11 cellular contexts compared by ENCODE assay signal in the genomic region with DNA sequence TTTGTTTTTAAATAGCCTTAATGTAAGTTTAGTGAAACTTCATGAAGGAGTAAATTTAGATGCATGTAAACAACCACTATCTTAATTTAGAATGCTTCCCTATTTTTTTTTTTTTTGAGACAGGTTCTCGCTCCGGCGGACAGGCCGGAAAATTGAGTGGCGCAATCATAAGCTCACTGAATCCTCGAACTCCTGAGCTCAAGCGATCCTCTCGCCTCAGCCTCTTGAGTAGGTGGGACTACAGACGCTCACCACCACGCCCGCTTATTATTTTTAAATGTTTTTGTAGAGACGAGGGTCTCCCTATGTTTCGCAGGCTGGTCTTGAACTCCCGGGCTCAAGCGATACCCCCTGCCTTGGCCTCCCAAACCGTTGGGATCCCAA. TPM values are rescaled to one million over a fixed set of nuclear protein-coding genes. Genes with fewer than 3 reads are reported as not detected.
DNase-seq lines count a peak whose midpoint lies in the region; ATAC-seq and TF ChIP-seq lines count a peak whose summit lies in the region.
"Had no signal": no experiment of that assay in that cellular context is flagged by ENCODE, and none has a peak within 500 bp of the region (broad histone marks: within the 10 kb centered on the region; RNA-seq: fewer than 3 reads in every experiment).

No MANE protein-coding gene starts in this region.

- H3K23ac ChIP-seq in mesenchymal stem cell (ENCODE audit: low read length in 2 of 2), result no peak overlapping the region

- no peaks in the 10 kb centered on the region for H3K9me3 Mint-ChIP-seq in activated naive CD4-positive, alpha-beta T cell treated with anti-CD3 and anti-CD28 coated beads, Interleukin-2, amount 50 U/mL, for 24 hours
- H3K9me3 Mint-ChIP-seq in central memory CD8-positive, alpha-beta T cell, result no peaks in the 10 kb centered on the region
- H3K9me3 Mint-ChIP-seq in stimulated activated naive CD8-positive, alpha-beta T cell treated with anti-CD3 and anti-CD28 coated beads, Interleukin-15, amount 100 ng/mL, for 72 hours, result no peaks in the 10 kb centered on the region

- no peaks in the 10 kb centered on the region for H3K36me3 Mint-ChIP-seq in activated naive CD4-positive, alpha-beta T cell treated with anti-CD3 and anti-CD28 coated beads, Interleukin-2, amount 50 U/mL, for 24 hours
- peaks cover 1% of the 10 kb centered on the region for H3K36me3 Mint-ChIP-seq in central memory CD8-positive, alpha-beta T cell (ENCODE audit: insufficient read depth)

- H3K4me1 Mint-ChIP-seq in activated naive CD4-positive, alpha-beta T cell treated with anti-CD3 and anti-CD28 coated beads, Interleukin-2, amount 50 U/mL, for 24 hours, result peaks cover 42% of the 10 kb centered on the region
- H3K4me1 Mint-ChIP-seq in central memory CD8-positive, alpha-beta T cell, result peaks cover 17% of the 10 kb centered on the region
- peaks cover 57% of the 10 kb centered on the region for H3K4me1 Mint-ChIP-seq in stimulated activated naive CD8-positive, alpha-beta T cell treated with anti-CD3 and anti-CD28 coated beads, Interleukin-15, amount 100 ng/mL, for 72 hours

- no peak overlapping the region for H3K27ac ChIP-seq in OCI-LY3 (ENCODE audit: low read length)
- no peak overlapping the region for H3K27ac ChIP-seq in mesenchymal stem cell (ENCODE audit: low read length, poor library complexity, severe bottlenecking)

- no peak overlapping the region for H3K27ac Mint-ChIP-seq in activated naive CD4-positive, alpha-beta T cell treated with anti-CD3 and anti-CD28 coated beads, Interleukin-2, amount 50 U/mL, for 24 hours
- H3K27ac Mint-ChIP-seq in central memory CD8-positive, alpha-beta T cell (ENCODE audit: low read depth), result no peak overlapping the region
- H3K27ac Mint-ChIP-seq in stimulated activated naive CD8-positive, alpha-beta T cell treated with anti-CD3 and anti-CD28 coated beads, Interleukin-15, amount 100 ng/mL, for 72 hours, result no peak overlapping the region

- H3K9me3 ChIP-seq in OCI-LY3 (ENCODE audit: insufficient read depth, low read length) (no peaks in the 10 kb centered on the region), mesenchymal stem cell (ENCODE audit: control insufficient read depth, low read length) (no peaks in the 10 kb centered on the region)
- H3K9me3 ChIP-seq: BE2C had no signal

- H3K36me3 ChIP-seq in OCI-LY3 (replicated peaks; ENCODE audit: low read depth, low read length) (peaks cover 7% of the 10 kb centered on the region), mesenchymal stem cell (ENCODE audit: control insufficient read depth in 1 of 2, insufficient read depth in 2 of 2, low read depth in 1 of 2, low read length in 2 of 2) (peaks cover 5 to 6% of the 10 kb centered on the region in 2 experiments)
- H3K36me3 ChIP-seq: BE2C had no signal

- ATAC-seq in central memory CD8-positive, alpha-beta T cell (replicated peaks; ENCODE audit: extremely low read depth, poor library complexity, severe bottlenecking), result no peak
- no peak for ATAC-seq in stimulated activated naive CD8-positive, alpha-beta T cell treated with anti-CD3 and anti-CD28 coated beads, Interleukin-15, amount 100 ng/mL, for 72 hours
- ATAC-seq in HG02588 (IDR thresholded peaks at IDR 0.05; ENCODE audit: unreplicated experiment) (no peak), GM18909 (IDR thresholded peaks at IDR 0.05; ENCODE audit: poor library complexity, unreplicated experiment) (no peak)

- H3K4me2 ChIP-seq in OCI-LY3 (ENCODE audit: low read length) (peak overlapping the region; percentile 85), mesenchymal stem cell (ENCODE audit: low read length, poor library complexity, severe bottlenecking) (no peak overlapping the region)

- H3K4me3 ChIP-seq in OCI-LY3 (ENCODE audit: low read length) (0 out of 2 replicates have a peak overlapping the region, but pooled peaks have one; percentile 92), mesenchymal stem cell (ENCODE audit: insufficient read depth in 1 of 2, low read depth in 1 of 2, low read length in 2 of 2) (peak overlapping the region in 1 of 2 experiments; percentile 90)

- H3K27me3 ChIP-seq in OCI-LY3 (ENCODE audit: low read depth, low read length) (no peaks in the 10 kb centered on the region), mesenchymal stem cell (ENCODE audit: control insufficient read depth in 1 of 2, insufficient read depth in 1 of 2, low read length in 2 of 2) (no peaks in the 10 kb centered on the region)
- H3K27me3 ChIP-seq: BE2C had no signal

- H4K8ac ChIP-seq in mesenchymal stem cell (ENCODE audit: low read length), result no peak overlapping the region

- H3K79me1 ChIP-seq in mesenchymal stem cell (replicated peaks; ENCODE audit: low read length, poor library complexity, severe bottlenecking), result peaks cover 16% of the 10 kb centered on the region

- no peaks in the 10 kb centered on the region for H3K27me3 Mint-ChIP-seq in activated naive CD4-positive, alpha-beta T cell treated with anti-CD3 and anti-CD28 coated beads, Interleukin-2, amount 50 U/mL, for 24 hours
- no peaks in the 10 kb centered on the region for H3K27me3 Mint-ChIP-seq in central memory CD8-positive, alpha-beta T cell
- no peaks in the 10 kb centered on the region for H3K27me3 Mint-ChIP-seq in stimulated activated naive CD8-positive, alpha-beta T cell treated with anti-CD3 and anti-CD28 coated beads, Interleukin-15, amount 100 ng/mL, for 72 hours

- H2BK12ac ChIP-seq in mesenchymal stem cell (ENCODE audit: low read length in 2 of 2), result no peak overlapping the region

- no peak overlapping the region for H3K4ac ChIP-seq in mesenchymal stem cell (ENCODE audit: low read depth in 1 of 2, low read length in 2 of 2)

- TF ChIP-seq CTCF in OCI-LY3 (IDR thresholded peaks at IDR 0.05; ENCODE audit: low read depth, low read length), result no peak

- H2AK5ac ChIP-seq in mesenchymal stem cell (ENCODE audit: low read length, severe bottlenecking), result no peak overlapping the region

- H3K4me1 ChIP-seq in OCI-LY3 (ENCODE audit: low read length) (peaks cover 22% of the 10 kb centered on the region), mesenchymal stem cell (ENCODE audit: control insufficient read depth, insufficient read depth, low read depth, low read length) (peaks cover 16% of the 10 kb centered on the region)
- H3K4me1 ChIP-seq: BE2C had no signal

- no peak overlapping the region for H4K91ac ChIP-seq in mesenchymal stem cell (ENCODE audit: low read length)

- H2BK5ac ChIP-seq in mesenchymal stem cell (ENCODE audit: low read depth, low read length, poor library complexity, severe bottlenecking), result no peak overlapping the region

- peak overlapping the region; percentile 87 for H3K4me3 Mint-ChIP-seq in activated naive CD4-positive, alpha-beta T cell treated with anti-CD3 and anti-CD28 coated beads, Interleukin-2, amount 50 U/mL, for 24 hours
- H3K4me3 Mint-ChIP-seq in central memory CD8-positive, alpha-beta T cell, result peak overlapping the region; percentile 85
- H3K4me3 Mint-ChIP-seq in stimulated activated naive CD8-positive, alpha-beta T cell treated with anti-CD3 and anti-CD28 coated beads, Interleukin-15, amount 100 ng/mL, for 72 hours, result peak overlapping the region; percentile 78 to 79

- no peak overlapping the region for H2AFZ ChIP-seq in OCI-LY3 (ENCODE audit: low read depth, low read length)
- H2AFZ ChIP-seq in mesenchymal stem cell (ENCODE audit: low read depth, low read length), result no peak overlapping the region

- no peak overlapping the region for H2BK15ac ChIP-seq in mesenchymal stem cell (ENCODE audit: low read depth, poor library complexity, severe bottlenecking)

- DNase-seq in activated naive CD4-positive, alpha-beta T cell (lab: John Stamatoyannopoulos, UW), result no peak
- DNase-seq in central memory CD8-positive, alpha-beta T cell (ENCODE audit: low spot score in 2 of 2), result no peak
- DNase-seq in stimulated activated naive CD8-positive, alpha-beta T cell treated with anti-CD3 and anti-CD28 coated beads, Interleukin-15, amount 100 ng/mL, for 72 hours, result no peak
- no peak for DNase-seq in mesenchymal stem cell
- DNase-seq: amniotic stem cell, BE2C, NCI-H1694 had no signal

- H3K9ac ChIP-seq in OCI-LY3 (ENCODE audit: low read length), result no peak overlapping the region
- no peak overlapping the region for H3K9ac ChIP-seq in mesenchymal stem cell (ENCODE audit: low read length)

- no peak overlapping the region for H3K18ac ChIP-seq in mesenchymal stem cell (ENCODE audit: low read depth in 1 of 2, low read length in 2 of 2)

- H4K20me1 ChIP-seq in OCI-LY3 (ENCODE audit: insufficient read depth, low read length), result 0 out of 2 replicates have a peak, but pooled peaks cover 5% of the 10 kb centered on the region

- peaks cover 22% of the 10 kb centered on the region for H3K79me2 ChIP-seq in OCI-LY3 (ENCODE audit: low read length)

- H3K14ac ChIP-seq in mesenchymal stem cell (ENCODE audit: low read length in 2 of 2), result no peak overlapping the region

- no peak overlapping the region for H2BK120ac ChIP-seq in mesenchymal stem cell (ENCODE audit: low read depth, low read length)

- 98% methylated on average over 16 of the region's 16 CpGs for WGBS in mesenchymal stem cell

RNA-seq across cellular contexts. Expression of gene TEX30, which starts 1.6 kb away (rescaled TPM):
- polyA plus RNA-seq in mesenchymal stem cell (2013, experiment 1 of 2), result 6.3 TPM
- polyA plus RNA-seq in mesenchymal stem cell (2013, experiment 2 of 2), result 6.3 TPM

RNA-seq across cellular contexts. Expression of gene POGLUT2, which starts 26.7 kb away (rescaled TPM):
- 22.4 TPM for polyA plus RNA-seq in mesenchymal stem cell (2013, experiment 1 of 2)
- polyA plus RNA-seq in mesenchymal stem cell (2013, experiment 2 of 2), result 22.9 TPM

RNA-seq across cellular contexts. Expression of gene BIVM, which starts 26.9 kb away (rescaled TPM):
- 12.7 TPM for polyA plus RNA-seq in mesenchymal stem cell (2013, experiment 1 of 2)
- polyA plus RNA-seq in mesenchymal stem cell (2013, experiment 2 of 2), result 12.8 TPM
